In genomic region chr5:151651997-151652645, GRCh38 we compare ENCODE assay signal across 8 cellular contexts. TPM values are rescaled to one million over a fixed set of nuclear protein-coding genes. Genes with fewer than 3 reads are reported as not detected.
DNase-seq lines count a peak whose midpoint lies in the region; ATAC-seq and TF ChIP-seq lines count a peak whose summit lies in the region.

No MANE protein-coding gene starts in this region.

- TF ChIP-seq CTCF in Caco-2 (IDR thresholded peaks at IDR 0.05; ENCODE audit: insufficient read depth in 1 of 2, low read depth in 1 of 2, low read length in 1 of 2, severe bottlenecking in 1 of 2, unreplicated experiment in 1 of 2) (peak; percentile 88 to 98), mesothelial cell of epicardium (IDR thresholded peaks at IDR 0.05; ENCODE audit: unreplicated experiment) (peak; percentile 85)

- POLR2A ChIA-PET in Caco-2 (lab: Charles Lee) = interaction anchor here (1.1 kb wide), 1 partner anchor 204 kb away, joined by 4 read pairs; the partner anchor contains the start of gene SLC36A1
- POLR2A ChIA-PET in activated CD4-positive, alpha-beta memory T cell treated with anti-CD3 and anti-CD28 coated beads, Interleukin-2, amount 10 ng/mL, durations not matched to agents 7 days and 5 days (lab: Charles Lee) = interaction anchor here (1.1 to 1.3 kb wide), 3 partner anchors 121 to 205 kb away, joined by 3 to 6 read pairs (median 4); partner anchors contain the start of gene SLC36A1

- H3K27ac ChIP-seq in effector memory CD4-positive, alpha-beta T cell (ENCODE audit: insufficient read depth, low read length, poor library complexity, severe bottlenecking) = no peak overlapping the region

- H3K27me3 Mint-ChIP-seq in Caco-2 (ENCODE audit: insufficient read depth, unreplicated experiment) (no peaks in the 10 kb centered on the region), mesothelial cell of epicardium (ENCODE audit: low read depth) (no peaks in the 10 kb centered on the region)
- peaks cover 9% of the 10 kb centered on the region for H3K27me3 Mint-ChIP-seq in activated CD4-positive, alpha-beta memory T cell treated with anti-CD3 and anti-CD28 coated beads, Interleukin-2, amount 10 ng/mL, durations not matched to agents 7 days and 5 days

- ATAC-seq in GM19455 (IDR thresholded peaks at IDR 0.05; ENCODE audit: unreplicated experiment) = peak; percentile 97
- ATAC-seq in HG03520 (IDR thresholded peaks at IDR 0.05; ENCODE audit: unreplicated experiment) = peak; percentile 96

- H3K36me3 Mint-ChIP-seq in Caco-2 (ENCODE audit: insufficient read depth, unreplicated experiment) (no peaks in the 10 kb centered on the region), mesothelial cell of epicardium (no peaks in the 10 kb centered on the region)
- H3K36me3 Mint-ChIP-seq in activated CD4-positive, alpha-beta memory T cell treated with anti-CD3 and anti-CD28 coated beads, Interleukin-2, amount 10 ng/mL, durations not matched to agents 7 days and 5 days (ENCODE audit: low read depth) = no peaks in the 10 kb centered on the region

- BruUV-seq in Caco-2 (replicated peaks; lab: Mats Ljungman, UMichigan) = no TSS peak

- no peak overlapping the region for H3K4me3 ChIP-seq in Caco-2 (ENCODE audit: low read depth, low read length)
- no peak overlapping the region for H3K4me3 ChIP-seq in effector memory CD4-positive, alpha-beta T cell (ENCODE audit: insufficient read depth, low read depth, low read length, poor library complexity, severe bottlenecking)

- H3K9me3 Mint-ChIP-seq in Caco-2 (ENCODE audit: unreplicated experiment) = no peaks in the 10 kb centered on the region
- H3K9me3 Mint-ChIP-seq in activated CD4-positive, alpha-beta memory T cell treated with anti-CD3 and anti-CD28 coated beads, Interleukin-2, amount 10 ng/mL, durations not matched to agents 7 days and 5 days = no peaks in the 10 kb centered on the region
- no peaks in the 10 kb centered on the region for H3K9me3 Mint-ChIP-seq in mesothelial cell of epicardium

- H3K4me1 ChIP-seq in Caco-2 = no peaks in the 10 kb centered on the region
- H3K4me1 ChIP-seq in effector memory CD4-positive, alpha-beta T cell (ENCODE audit: control insufficient read depth, insufficient read depth, low read length, poor library complexity, severe bottlenecking) = no peaks in the 10 kb centered on the region

- intact Hi-C loops in Caco-2 (cut with micrococcal nuclease; ENCODE audit: unreplicated experiment) = loop anchor here (1.0 to 5.0 kb wide), 7 partner anchors 33 to 364 kb away; partner anchors contain the start of gene SLC36A1

- H3K9me3 ChIP-seq in Caco-2 = no peaks in the 10 kb centered on the region
- no peaks in the 10 kb centered on the region for H3K9me3 ChIP-seq in effector memory CD4-positive, alpha-beta T cell (ENCODE audit: control insufficient read depth, low read length)

- DNase-seq in Caco-2 (peak; percentile 79 to 86), NCI-H82 (lab: John Stamatoyannopoulos, UW) (peak; percentile 87), mesothelial cell of epicardium (ENCODE audit: low spot score in 2 of 2, unreplicated experiment in 2 of 2) (peak; percentile 45 to 83)
- DNase-seq in activated CD4-positive, alpha-beta memory T cell treated with anti-CD3 and anti-CD28 coated beads, Interleukin-2, amount 10 ng/mL, durations not matched to agents 7 days and 5 days = peak; percentile 72
- peak; percentile 46 to 59 (median 49) for DNase-seq in effector memory CD4-positive, alpha-beta T cell
- DNase-seq in stimulated activated CD8-positive, alpha-beta memory T cell treated with anti-CD3 and anti-CD28 coated beads, Interleukin-4, amount 100 ng/mL, for 48 hours = peak; percentile 80

- CTCF ChIA-PET in Caco-2 (lab: Charles Lee) = interaction anchor here (0.6 to 2.7 kb wide), 39 partner anchors 8 to 526 kb away, joined by 3 to 54 read pairs (median 4); partner anchors contain the start of genes G3BP1, GM2A, SLC36A1 and SPARC
- CTCF ChIA-PET in activated CD4-positive, alpha-beta memory T cell treated with anti-CD3 and anti-CD28 coated beads, Interleukin-2, amount 10 ng/mL, durations not matched to agents 7 days and 5 days (lab: Charles Lee) = interaction anchor here (0.6 to 4.7 kb wide), 44 partner anchors 11 to 697 kb away, joined by 3 to 60 read pairs (median 4); partner anchors contain the start of genes G3BP1 and SLC36A1

- H3K4me1 Mint-ChIP-seq in Caco-2 (ENCODE audit: low read depth, unreplicated experiment) (peaks cover 7% of the 10 kb centered on the region), mesothelial cell of epicardium (peaks cover 7% of the 10 kb centered on the region)
- no peaks in the 10 kb centered on the region for H3K4me1 Mint-ChIP-seq in activated CD4-positive, alpha-beta memory T cell treated with anti-CD3 and anti-CD28 coated beads, Interleukin-2, amount 10 ng/mL, durations not matched to agents 7 days and 5 days

- H3K4me3 Mint-ChIP-seq in Caco-2 (ENCODE audit: unreplicated experiment) = no peak overlapping the region
- H3K4me3 Mint-ChIP-seq in activated CD4-positive, alpha-beta memory T cell treated with anti-CD3 and anti-CD28 coated beads, Interleukin-2, amount 10 ng/mL, durations not matched to agents 7 days and 5 days = no peak overlapping the region
- no peak overlapping the region for H3K4me3 Mint-ChIP-seq in mesothelial cell of epicardium

- no peaks in the 10 kb centered on the region for H3K27me3 ChIP-seq in Caco-2 (replicated peaks; ENCODE audit: control insufficient read depth, insufficient read depth, low read length)
- no peaks in the 10 kb centered on the region for H3K27me3 ChIP-seq in effector memory CD4-positive, alpha-beta T cell (replicated peaks; ENCODE audit: control insufficient read depth, insufficient read depth, low read length, poor library complexity, severe bottlenecking)

- H3K27ac Mint-ChIP-seq in Caco-2 (ENCODE audit: unreplicated experiment) (no peak overlapping the region), mesothelial cell of epicardium (no peak overlapping the region)
- H3K27ac Mint-ChIP-seq in activated CD4-positive, alpha-beta memory T cell treated with anti-CD3 and anti-CD28 coated beads, Interleukin-2, amount 10 ng/mL, durations not matched to agents 7 days and 5 days = no peak overlapping the region

- no peaks in the 10 kb centered on the region for H3K36me3 ChIP-seq in Caco-2 (ENCODE audit: control insufficient read depth, insufficient read depth, low read length)
- no peaks in the 10 kb centered on the region for H3K36me3 ChIP-seq in effector memory CD4-positive, alpha-beta T cell (ENCODE audit: control insufficient read depth, insufficient read depth, low read length)

RNA-seq across cellular contexts. Expression of gene SPARC, which starts 34.6 kb away (rescaled TPM):
- total RNA-seq in Caco-2 (2022) (16.1 and 22.7 TPM in 2 replicates), mesothelial cell of epicardium (2,843 to 2,896 TPM (median 2,890 TPM) in 3 replicates)
- under 1 TPM in 1 of 2 experiments, not detected in 1; 0.25 TPM for total RNA-seq in activated CD4-positive, alpha-beta memory T cell treated with anti-CD3 and anti-CD28 coated beads, Interleukin-2, amount 10 ng/mL, durations not matched to agents 7 days and 5 days

Comparison
In these comparisons a context has a peak if more than half of its experiments do, and no peak if none do; other contexts are left out.
1. RNA of gene SPARC, which starts 34.6 kb away (total RNA-seq): 2,843 to 2,896 TPM in mesothelial cell of epicardium; 16.1 to 22.7 TPM in Caco-2 and 0.25 TPM in activated CD4-positive, alpha-beta memory T cell treated with anti-CD3 and anti-CD28 coated beads, Interleukin-2, amount 10 ng/mL, durations not matched to agents 7 days and 5 days; every median in the first group is over 100 times any median in the second.
2. Peak in every context shown above with its lines, with median percentiles within 50 percentile points of each other: DNase-seq.